8 cellular contexts compared by ENCODE assay signal in the genomic region with DNA sequence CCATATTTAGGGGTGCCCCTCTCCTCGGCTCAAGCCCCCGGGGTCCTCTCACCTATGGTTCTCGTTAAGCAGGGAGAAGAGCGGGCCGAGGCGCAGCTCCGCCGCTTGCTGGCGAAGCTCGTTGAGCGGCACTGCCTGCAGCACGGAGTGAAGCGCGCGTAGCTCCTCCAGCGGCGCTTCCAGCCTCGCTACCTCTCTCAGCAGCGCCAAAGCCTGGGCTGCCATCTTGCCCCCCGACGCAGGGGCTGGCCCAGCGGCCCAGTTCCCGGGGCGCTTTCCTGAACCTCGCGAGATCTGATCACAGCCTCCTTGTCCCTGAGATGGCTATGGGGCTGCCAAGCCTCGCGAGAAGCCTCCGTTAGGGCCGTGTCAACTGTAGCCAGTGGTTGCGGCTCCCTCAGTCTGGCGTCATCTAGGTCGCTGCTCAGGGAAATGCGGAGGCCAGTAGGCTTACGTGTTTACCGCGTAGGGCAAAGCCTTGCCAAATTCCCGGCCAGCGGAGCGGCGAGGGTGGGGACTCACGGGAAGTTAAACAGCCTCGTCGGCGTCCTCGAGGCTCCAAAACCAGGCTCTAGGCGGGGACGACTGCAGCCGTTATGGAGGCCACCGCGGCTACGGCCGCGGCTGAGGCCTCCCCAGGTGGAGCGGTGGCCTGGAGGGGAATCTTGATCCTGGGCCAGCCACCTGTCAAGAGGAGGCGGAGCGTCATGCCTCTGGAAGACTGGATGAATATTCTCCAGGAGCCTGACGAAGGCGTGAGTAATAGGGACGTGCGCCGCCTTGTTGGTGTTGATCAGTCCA. TPM values are rescaled to one million over a fixed set of nuclear protein-coding genes. Genes with fewer than 3 reads are reported as not detected.
A peak's percentile ranks its signal among the peaks of the same experiment; 100 is the strongest.
DNase-seq lines count a peak whose midpoint lies in the region; ATAC-seq and TF ChIP-seq lines count a peak whose summit lies in the region.

Gene PSMD5, minus strand, starts transcription at position 238 of the 801 bp plus-strand sequence. Its CDS starts 13 bp downstream, at position 225.

- H3K4me3 ChIP-seq in GM12865 (ENCODE audit: low read depth, low read length) (peak within 1 kb of the TSS; percentile 69), left ventricle myocardium inferior (peak within 1 kb of the TSS; percentile 90), prostate gland (peak within 1 kb of the TSS; percentile 65 to 66)

- intact Hi-C loops in T-helper 1 cell treated with Interleukin-12 subunit alpha and Interleukin-12 subunit beta and Interleukin-4 antibody, amounts not matched to agents 30 ng/mL and 1 ng/mL, for 36 hours (cut with micrococcal nuclease) = loop anchor here (1.0 to 2.0 kb wide), 10 partner anchors 25 to 358 kb away; partner anchors contain the start of genes CDK5RAP2, CNTRL, FBXW2 and MEGF9
- intact Hi-C loops in left ventricle myocardium inferior (cut with micrococcal nuclease) = no loop called here
- intact Hi-C loops in prostate gland (cut with DNase I) = loop anchor here (10.0 kb wide), 1 partner anchor 48 kb away; the partner anchor contains the start of gene FBXW2

- ATAC-seq in HG02798 (IDR thresholded peaks at IDR 0.05; ENCODE audit: poor library complexity, unreplicated experiment) = peak; percentile 99

- H3K36me3 ChIP-seq in left ventricle myocardium inferior (peaks cover 7% of the 10 kb centered on the region), prostate gland (no peaks in the 10 kb centered on the region)

- WGBS in prostate gland = 10% methylated on average over 62 of the region's 62 CpGs

- TF ChIP-seq CTCF in GM12865 (IDR thresholded peaks at IDR 0.05; ENCODE audit: insufficient read depth, low read depth, low read length, missing control alignments) (no peak), left ventricle myocardium inferior (IDR thresholded peaks at IDR 0.05; ENCODE audit: borderline replicate concordance) (no peak), prostate gland (IDR thresholded peaks at IDR 0.05) (peak in 2 of 4 experiments; percentile 13 to 32)

- H3K27me3 ChIP-seq in left ventricle myocardium inferior (ENCODE audit: low read depth) (no peaks in the 10 kb centered on the region), prostate gland (replicated peaks; ENCODE audit: insufficient read depth) (no peaks in the 10 kb centered on the region)

- no peaks in the 10 kb centered on the region for H3K9me3 ChIP-seq in left ventricle myocardium inferior (replicated peaks)
- H3K9me3 ChIP-seq in prostate gland = no peaks in the 10 kb centered on the region

- H3K27ac ChIP-seq in left ventricle myocardium inferior (replicated peaks) = peak within 1 kb of the TSS; percentile 92
- peak within 1 kb of the TSS; percentile 93 to 95 for H3K27ac ChIP-seq in prostate gland

- peaks cover 70% of the 10 kb centered on the region for H3K4me1 ChIP-seq in left ventricle myocardium inferior
- no peaks in the 10 kb centered on the region for H3K4me1 ChIP-seq in prostate gland (replicated peaks)

- DNase-seq in GM12865 (ENCODE audit: low read depth) = peak; percentile 97
- peak; percentile 98 for DNase-seq in NCI-H1436 (lab: John Stamatoyannopoulos, UW)
- peak; percentile 35 to 97 (median 88) for DNase-seq in amygdala (lab: John Stamatoyannopoulos, UW)
- DNase-seq in left ventricle myocardium inferior = peak; percentile 99
- DNase-seq in prostate gland (ENCODE audit: low spot score) = peak; percentile 97
- DNase-seq in ureter (ENCODE audit: low spot score) = peak; percentile 98

- peak; percentile 83 for TF ChIP-seq POLR2A in prostate gland (IDR thresholded peaks at IDR 0.05)

RNA-seq across cellular contexts. Expression of gene PSMD5, which starts in this region (rescaled TPM):
- 53.3 and 54.0 TPM in 2 replicates for total RNA-seq in T-helper 1 cell treated with Interleukin-12 subunit alpha and Interleukin-12 subunit beta and Interleukin-4 antibody, amounts not matched to agents 30 ng/mL and 1 ng/mL, for 36 hours
- 16.2 TPM for total RNA-seq in left ventricle myocardium inferior
- 10 to 100 TPM; 30.0 to 36.3 TPM for total RNA-seq in prostate gland
- 53.4 TPM for total RNA-seq in ureter

Comparison
In these comparisons a context has a peak if more than half of its experiments do, and no peak if none do; other contexts are left out.
1. Peak in every context shown above with its lines: DNase-seq, ATAC-seq, H3K4me3 ChIP-seq and H3K27ac ChIP-seq.